In genomic region chr1:174995916-174996315, GRCh38 we compare ENCODE assay signal across 15 cellular contexts.
"Had no signal": no experiment of that assay in that cellular context is flagged by ENCODE, and none has a peak within 500 bp of the region (broad histone marks: within the 10 kb centered on the region; RNA-seq: fewer than 3 reads in every experiment).

No MANE protein-coding gene starts in this region.

- H3K4me3 ChIP-seq: adrenal gland, heart right ventricle, left ventricle myocardium inferior, skin epidermis, tibial nerve had no signal

- FAIRE-seq: urothelium cell line had no signal

- DNase-seq: activated CD4-positive, alpha-beta T cell treated with anti-CD3 and anti-CD28 coated beads for 36 hours; activated CD4-positive, alpha-beta T cell treated with anti-CD3 and anti-CD28 coated beads, Interleukin-2, amount 50 U/mL, for 48 hours; activated gamma-delta T cell; adrenal gland; effector memory CD8-positive, alpha-beta T cell; heart right ventricle; left ventricle myocardium inferior; nephron progenitor cell; nucleus accumbens; T-helper 2 cell had no signal

- H3K27me3 ChIP-seq: adrenal gland, heart right ventricle, tibial nerve had no signal

- H3K36me3 ChIP-seq: adrenal gland, left ventricle myocardium inferior, tibial nerve had no signal

- ATAC-seq: activated CD4-positive, alpha-beta T cell treated with anti-CD3 and anti-CD28 coated beads for 36 hours; activated naive CD4-positive, alpha-beta T cell treated with anti-CD3 and anti-CD28 coated beads, Interleukin-2, amount 50 U/mL, for 72 hours; effector memory CD8-positive, alpha-beta T cell; heart right ventricle; WTC11 had no signal

- H3K27ac ChIP-seq: adrenal gland, heart right ventricle, left ventricle myocardium inferior, skin epidermis, tibial nerve had no signal

- H3K9me3 ChIP-seq: adrenal gland, heart right ventricle, left ventricle myocardium inferior, tibial nerve had no signal
